Comparison of ENCODE assay signal across 8 cellular contexts in genomic region chr3:52534281-52535183, GRCh38. TPM values are rescaled to one million over a fixed set of nuclear protein-coding genes. Genes with fewer than 3 reads are reported as not detected.
DNase-seq lines count a peak whose midpoint lies in the region; ATAC-seq and TF ChIP-seq lines count a peak whose summit lies in the region.

No MANE protein-coding gene starts in this region.

- H3K27me3 ChIP-seq in NT2/D1 (ENCODE audit: insufficient read depth, insufficient read length) (no peaks in the 10 kb centered on the region), vagina (no peaks in the 10 kb centered on the region)

- H3K4me3 Mint-ChIP-seq in memory B cell, result peak overlapping the region; percentile 87

- peak overlapping the region; percentile 83 for H3K9ac ChIP-seq in NT2/D1 (ENCODE audit: insufficient read length, low read depth)

- in situ Hi-C loops in KBM-7 (cut with MboI; ENCODE audit: low pct_unique_long_range_greater_than_20kb, low sequenced_read_pairs), result no loop called here

- H3K36me3 Mint-ChIP-seq in memory B cell, result peaks cover 7% of the 10 kb centered on the region

- no peaks in the 10 kb centered on the region for H3K9me3 Mint-ChIP-seq in memory B cell

- no peak overlapping the region for H3K27ac Mint-ChIP-seq in memory B cell

- no peaks in the 10 kb centered on the region for H3K9me3 ChIP-seq in NT2/D1 (ENCODE audit: insufficient read depth, low read length)
- no peaks in the 10 kb centered on the region for H3K9me3 ChIP-seq in vagina

- H3K36me3 ChIP-seq in NT2/D1 (ENCODE audit: insufficient read depth, insufficient read length, low read length) (peaks cover 50% of the 10 kb centered on the region), vagina (no peaks in the 10 kb centered on the region)

- H3K4me1 ChIP-seq in NT2/D1 (ENCODE audit: insufficient read depth, insufficient read length) (peaks cover 17% of the 10 kb centered on the region), vagina (peaks cover 84% of the 10 kb centered on the region)

- H3K27ac ChIP-seq in coronary artery (peak overlapping the region; percentile 83 to 94), vagina (peak overlapping the region; percentile 92)

- no peak for ATAC-seq in memory B cell (ENCODE audit: low read depth)
- ATAC-seq in HG02610 (IDR thresholded peaks at IDR 0.05; ENCODE audit: unreplicated experiment), result no peak

- peaks cover 26% of the 10 kb centered on the region for H3K4me1 Mint-ChIP-seq in memory B cell

- TF ChIP-seq POLR2A in vagina (IDR thresholded peaks at IDR 0.05), result no peak

- peak; percentile 30 for DNase-seq in activated CD4-positive, CD25-positive, alpha-beta regulatory T cell treated with anti-CD3 and anti-CD28 coated beads, Interleukin-2, amount 50 U/mL, for 72 hours
- no peak for DNase-seq in activated CD4-positive, CD25-positive, alpha-beta regulatory T cell (lab: John Stamatoyannopoulos, UW)
- no peak for DNase-seq in NT2/D1 (ENCODE audit: low read depth, low spot score)
- peak; percentile 80 for DNase-seq in coronary artery (ENCODE audit: low spot score)
- DNase-seq in memory B cell (ENCODE audit: low spot score in 2 of 2), result no peak
- DNase-seq in vagina (ENCODE audit: extremely low spot score in 2 of 2), result peak; percentile 79 to 89
- no peak for DNase-seq in KBM-7

- H3K27me3 Mint-ChIP-seq in memory B cell, result no peaks in the 10 kb centered on the region

- intact Hi-C loops in vagina (cut with DNase I), result loop anchor here (5.0 to 10.0 kb wide), 2 partner anchors 60 to 153 kb away; partner anchors contain the start of genes GNL3 and PBRM1

- peak overlapping the region; percentile 54 for H3K4me3 ChIP-seq in NT2/D1 (ENCODE audit: insufficient read length, low read depth)
- H3K4me3 ChIP-seq in coronary artery, result peak overlapping the region; percentile 86
- H3K4me3 ChIP-seq in vagina, result peak overlapping the region; percentile 60 to 77

- no peak for TF ChIP-seq CTCF in coronary artery (IDR thresholded peaks at IDR 0.05)
- no peak for TF ChIP-seq CTCF in vagina (IDR thresholded peaks at IDR 0.05)

RNA-seq across cellular contexts. Expression of gene NT5DC2, which starts 0.9 kb away (rescaled TPM):
- 63.3 TPM for total RNA-seq in vagina

RNA-seq across cellular contexts. Expression of gene UQCC5, which starts 1.9 kb away (rescaled TPM):
- 1.2 TPM for total RNA-seq in vagina

RNA-seq across cellular contexts. Expression of gene STAB1, which starts 39.4 kb away (rescaled TPM):
- total RNA-seq in vagina, result 124 TPM

Comparison
In these comparisons a context has a peak if more than half of its experiments do, and no peak if none do; other contexts are left out.
1. DNase-seq: peak in activated CD4-positive, CD25-positive, alpha-beta regulatory T cell treated with anti-CD3 and anti-CD28 coated beads, Interleukin-2, amount 50 U/mL, for 72 hours (single experiment), coronary artery (single experiment) and vagina (2 of 2); none in activated CD4-positive, CD25-positive, alpha-beta regulatory T cell (0 of 4), NT2/D1 (single experiment), memory B cell (0 of 2) and KBM-7 (single experiment).
2. Peak in every context shown above with its lines, with median percentiles within 50 percentile points of each other: H3K4me3 ChIP-seq.